Comparison of ENCODE assay signal across 21 cellular contexts in genomic region chr18:59520569-59520968, GRCh38.
"Had no signal": no experiment of that assay in that cellular context is flagged by ENCODE, and none has a peak within 500 bp of the region (broad histone marks: within the 10 kb centered on the region; RNA-seq: fewer than 3 reads in every experiment).

No MANE protein-coding gene starts in this region.

- DNase-seq: activated CD4-positive, alpha-beta T cell treated with anti-CD3 and anti-CD28 coated beads for 36 hours; activated CD4-positive, alpha-beta T cell treated with anti-CD3 and anti-CD28 coated beads, Interleukin-2, amount 50 U/mL, for 1 hour; activated CD8-positive, alpha-beta memory T cell treated with anti-CD3 and anti-CD28 coated beads, Interleukin-2, amount 50 U/mL, for 4 hours; activated CD8-positive, alpha-beta T cell treated with anti-CD3 and anti-CD28 coated beads for 36 hours; activated gamma-delta T cell treated with Interleukin-2 at 50 U/mL for 16 hours; activated naive CD4-positive, alpha-beta T cell treated with anti-CD3 and anti-CD28 coated beads, Interleukin-2, amount 10 ng/mL, durations not matched to agents 7 days and 5 days; activated naive CD8-positive, alpha-beta T cell treated with anti-CD3 and anti-CD28 coated beads for 36 hours; activated T-cell treated with anti-CD3 and anti-CD28 coated beads, Interleukin-2, amount 50 U/mL, for 72 hours; brain microvascular endothelial cell; Karpas-422; NCI-H1930; NCI-H446; NCI-H82; Peyer's patch; Right ventricle myocardium superior; SJCRH30; SK-N-SH; T-helper 1 cell; WERI-Rb-1 had no signal

- H3K4me2 ChIP-seq: SK-N-SH had no signal

- H3K9ac ChIP-seq: SK-N-SH had no signal

- H3K4me3 ChIP-seq: cardiac muscle cell, Peyer's patch, SJCRH30 had no signal

- H3K4me1 ChIP-seq: Peyer's patch, SJCRH30 had no signal

- H3K27ac ChIP-seq: brain microvascular endothelial cell, cardiac muscle cell, Peyer's patch, RWPE1, SJCRH30, WERI-Rb-1 had no signal

- H3K27me3 ChIP-seq: brain microvascular endothelial cell, cardiac muscle cell, Peyer's patch, SJCRH30 had no signal

- H3K9me3 ChIP-seq: Peyer's patch, SJCRH30, SK-N-SH had no signal

- ATAC-seq: activated CD4-positive, alpha-beta T cell treated with anti-CD3 and anti-CD28 coated beads for 36 hours; activated CD8-positive, alpha-beta T cell treated with anti-CD3 and anti-CD28 coated beads for 36 hours; activated T-cell treated with anti-CD3 and anti-CD28 coated beads, Interleukin-2, amount 50 U/mL, for 72 hours had no signal

- H3K36me3 ChIP-seq: brain microvascular endothelial cell, cardiac muscle cell, Peyer's patch, SJCRH30, WERI-Rb-1 had no signal
